ENCODE assay signal across 20 cellular contexts in the genomic region with DNA sequence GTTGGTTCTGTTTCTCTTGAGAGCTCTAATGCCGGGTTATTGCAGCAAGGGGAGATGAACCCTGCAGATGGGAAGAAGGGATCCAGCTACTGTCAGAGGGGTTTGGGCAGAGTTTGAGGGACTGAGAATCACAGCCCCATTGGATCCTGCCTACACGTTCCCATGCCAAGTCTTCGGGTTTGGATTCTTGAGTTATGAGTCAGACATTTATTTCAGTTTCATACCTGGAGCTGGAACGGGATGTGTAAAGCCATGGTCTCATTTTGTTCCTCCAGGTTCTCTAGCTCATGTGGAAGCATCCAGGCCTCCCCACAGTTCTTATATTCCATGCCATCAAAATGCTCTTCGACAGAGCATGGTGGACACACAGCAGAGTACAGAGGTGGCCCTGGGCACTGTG.
DNase-seq lines count a peak whose midpoint lies in the region; ATAC-seq, FAIRE-seq and TF ChIP-seq lines count a peak whose summit lies in the region.
"Had no signal": no experiment of that assay in that cellular context is flagged by ENCODE, and none has a peak within 500 bp of the region (broad histone marks: within the 10 kb centered on the region; RNA-seq: fewer than 3 reads in every experiment).

No MANE protein-coding gene starts in this region.

- H3K4me3 Mint-ChIP-seq in MCF 10A (ENCODE audit: unreplicated experiment): no peak overlapping the region
- H3K4me3 Mint-ChIP-seq: B cell; CD8-positive, alpha-beta T cell; GM23338; HFFc6 had no signal

- CTCF ChIA-PET in MCF 10A (lab: Yijun Ruan, JAX): interaction anchor here (1.0 to 1.3 kb wide), 3 partner anchors 9 to 119 kb away, joined by 3 to 5 read pairs (median 3); no protein-coding TSS in a partner anchor

- H2BK120ac ChIP-seq in neuronal stem cell (ENCODE audit: low read depth, low read length): no peak overlapping the region

- H3K27me3 Mint-ChIP-seq in MCF 10A (ENCODE audit: insufficient read depth, unreplicated experiment): peaks cover 6% of the 10 kb centered on the region
- H3K27me3 Mint-ChIP-seq: B cell had no signal

- FAIRE-seq in bronchial epithelial cell (lab: Jason Lieb, UNC) (peak; percentile 32), urothelium cell line (lab: Jason Lieb, UNC) (no peak)
- FAIRE-seq: H54, HepG2 had no signal

- H4K8ac ChIP-seq in neuronal stem cell (ENCODE audit: low read depth, low read length): no peak overlapping the region

- POLR2A ChIA-PET in MCF 10A (lab: Yijun Ruan, JAX): interaction anchor here (0.8 to 0.9 kb wide), 3 partner anchors 9 to 527 kb away, joined by 3 to 5 read pairs (median 3); no protein-coding TSS in a partner anchor

- H2BK5ac ChIP-seq in neuronal stem cell (ENCODE audit: low read length): no peak overlapping the region

- BruUV-seq in MCF 10A (replicated peaks; lab: Mats Ljungman, UMichigan): no TSS peak

- WGBS in neuronal stem cell (ENCODE audit: extremely low coverage in 2 of 2, insufficient read length in 2 of 2, insufficient replicate concordance in 1 of 2), 2 donors: no CpG with 5 or more reads among the region's 5 CpGs

- H3K4me3 ChIP-seq in breast epithelium: no peak overlapping the region
- no peak overlapping the region for H3K4me3 ChIP-seq in bronchial epithelial cell (ENCODE audit: low read depth, low read length)
- H3K4me3 ChIP-seq in neuronal stem cell (ENCODE audit: low read length in 2 of 2): no peak overlapping the region
- H3K4me3 ChIP-seq: BLaER1 treated with 17β-estradiol and CSF1 and Interleukin-3, amounts not matched to agents 10 nM and 100 nM; GM23338 had no signal

- no peak overlapping the region for H2AK5ac ChIP-seq in neuronal stem cell (ENCODE audit: low read depth, low read length)

- no peak overlapping the region for H2BK12ac ChIP-seq in neuronal stem cell (ENCODE audit: low read length)

- H3K4me2 ChIP-seq in neuronal stem cell (ENCODE audit: insufficient read depth, low read length, poor library complexity, severe bottlenecking): no peak overlapping the region
- H3K4me2 ChIP-seq: BLaER1 treated with 17β-estradiol and CSF1 and Interleukin-3, amounts not matched to agents 10 nM and 100 nM; GM23338 had no signal

- no peak for TF ChIP-seq POLR2A in breast epithelium (IDR thresholded peaks at IDR 0.05)

- no peak overlapping the region for H4K91ac ChIP-seq in neuronal stem cell (ENCODE audit: low read depth, low read length, poor library complexity)

- no peak for ATAC-seq in HG03457 (IDR thresholded peaks at IDR 0.05; ENCODE audit: unreplicated experiment)
- ATAC-seq: CD8-positive, alpha-beta T cell; GM23338 had no signal

- no peaks in the 10 kb centered on the region for H3K9me3 Mint-ChIP-seq in MCF 10A (ENCODE audit: unreplicated experiment)
- H3K9me3 Mint-ChIP-seq: CD8-positive, alpha-beta T cell; GM23338 had no signal

- H3K79me1 ChIP-seq in neuronal stem cell (ENCODE audit: low read depth, low read length): no peaks in the 10 kb centered on the region

- H3K27ac ChIP-seq in breast epithelium (no peak overlapping the region), neuronal stem cell (replicated peaks; ENCODE audit: low read length) (no peak overlapping the region)
- H3K27ac ChIP-seq: 22Rv1; BLaER1 treated with 17β-estradiol and CSF1 and Interleukin-3, amounts not matched to agents 10 nM and 100 nM had no signal

- H3K4ac ChIP-seq in neuronal stem cell (ENCODE audit: low read length): no peak overlapping the region

- no peak overlapping the region for H2AFZ ChIP-seq in neuronal stem cell (ENCODE audit: low read length)
- H2AFZ ChIP-seq: GM23338 had no signal

- DNase-seq in MCF 10A (ENCODE audit: unreplicated experiment) (peak; percentile 59), breast epithelium (ENCODE audit: low spot score in 2 of 2) (no peak), bronchial epithelial cell (ENCODE audit: low read depth) (no peak), neuronal stem cell (ENCODE audit: low spot score) (no peak), urothelium cell line (ENCODE audit: low spot score) (peak; percentile 64), A172 (ENCODE audit: low spot score) (no peak), epidermal melanocyte (ENCODE audit: insufficient read length, low spot score) (no peak)
- DNase-seq: Calu3; CD8-positive, alpha-beta T cell; DMS79 treated with DMSO at 0.1 percent for 48 hours; GF-D8; HCEC 1CT; HFFc6 had no signal

- intact Hi-C loops in MCF 10A (cut with micrococcal nuclease): no loop called here
- intact Hi-C loops in breast epithelium (cut with DNase I; ENCODE audit: low total_unique reads): no loop called here

- peak overlapping the region; percentile 18 for H3K27ac Mint-ChIP-seq in MCF 10A (ENCODE audit: low read depth, unreplicated experiment)
- H3K27ac Mint-ChIP-seq: B cell; CD8-positive, alpha-beta T cell; GM23338; HFFc6 had no signal

- H3K9me3 ChIP-seq in breast epithelium: no peaks in the 10 kb centered on the region
- H3K9me3 ChIP-seq in neuronal stem cell (replicated peaks in 1 of 2; ENCODE audit: control insufficient read depth in 2 of 2, insufficient read depth in 1 of 2, low read depth in 1 of 2, low read length in 2 of 2): peaks cover 0 to 7% of the 10 kb centered on the region in 2 donors
- H3K9me3 ChIP-seq: BLaER1 treated with 17β-estradiol and CSF1 and Interleukin-3, amounts not matched to agents 10 nM and 100 nM had no signal

- H3K36me3 ChIP-seq in breast epithelium: no peaks in the 10 kb centered on the region
- no peaks in the 10 kb centered on the region for H3K36me3 ChIP-seq in bronchial epithelial cell (ENCODE audit: control insufficient read depth, insufficient read depth, low read length)
- no peaks in the 10 kb centered on the region for H3K36me3 ChIP-seq in neuronal stem cell (replicated peaks in 1 of 2; ENCODE audit: control insufficient read depth in 2 of 2, insufficient read depth in 2 of 2, low read length in 2 of 2)
- H3K36me3 ChIP-seq: BLaER1 treated with 17β-estradiol and CSF1 and Interleukin-3, amounts not matched to agents 10 nM and 100 nM had no signal

- H3K14ac ChIP-seq in neuronal stem cell (ENCODE audit: low read length): no peak overlapping the region

- peak overlapping the region; percentile 35 for H3K18ac ChIP-seq in neuronal stem cell (ENCODE audit: low read length)

- H3K23ac ChIP-seq in neuronal stem cell (ENCODE audit: low read depth, low read length, poor library complexity): no peak overlapping the region

- H3K4me1 ChIP-seq in breast epithelium (no peaks in the 10 kb centered on the region), neuronal stem cell (ENCODE audit: control insufficient read depth in 2 of 2, insufficient read depth in 1 of 2, low read depth in 1 of 2, low read length in 2 of 2) (no peaks in the 10 kb centered on the region)

- H3K4me1 Mint-ChIP-seq in MCF 10A (ENCODE audit: insufficient read depth, unreplicated experiment): peaks cover 21% of the 10 kb centered on the region
- H3K4me1 Mint-ChIP-seq: B cell had no signal

- no peaks in the 10 kb centered on the region for H3K36me3 Mint-ChIP-seq in MCF 10A (ENCODE audit: insufficient read depth, unreplicated experiment)
- H3K36me3 Mint-ChIP-seq: CD8-positive, alpha-beta T cell had no signal

- no peak overlapping the region for H2BK15ac ChIP-seq in neuronal stem cell (ENCODE audit: low read length)

- no peaks in the 10 kb centered on the region for H3K27me3 ChIP-seq in breast epithelium
- no peaks in the 10 kb centered on the region for H3K27me3 ChIP-seq in bronchial epithelial cell (ENCODE audit: control insufficient read depth, insufficient read depth, low read length)
- no peaks in the 10 kb centered on the region for H3K27me3 ChIP-seq in neuronal stem cell (ENCODE audit: control insufficient read depth in 3 of 3, insufficient read depth in 3 of 3, low read depth in 1 of 3, low read length in 3 of 3)
- H3K27me3 ChIP-seq: BLaER1 treated with 17β-estradiol and CSF1 and Interleukin-3, amounts not matched to agents 10 nM and 100 nM had no signal

- no peak for TF ChIP-seq CTCF in MCF 10A (IDR thresholded peaks at IDR 0.05; ENCODE audit: unreplicated experiment)
- no peak for TF ChIP-seq CTCF in breast epithelium (IDR thresholded peaks at IDR 0.05)
- TF ChIP-seq CTCF in bronchial epithelial cell (IDR thresholded peaks at IDR 0.05; ENCODE audit: insufficient read depth, low read length, severe bottlenecking): no peak

- no peak overlapping the region for H3K9ac ChIP-seq in neuronal stem cell (ENCODE audit: low read depth, low read length, poor library complexity)
- H3K9ac ChIP-seq: BLaER1 treated with 17β-estradiol and CSF1 and Interleukin-3, amounts not matched to agents 10 nM and 100 nM had no signal

Comparison
In these comparisons a context has a peak if more than half of its experiments do, and no peak if none do; other contexts are left out.
1. DNase-seq: peak in MCF 10A (single experiment) and urothelium cell line (single experiment); none in breast epithelium (0 of 2), bronchial epithelial cell (single experiment), neuronal stem cell (single experiment), A172 (single experiment) and epidermal melanocyte (single experiment).